Comparison of ENCODE assay signal across 8 cellular contexts in the genomic region with DNA sequence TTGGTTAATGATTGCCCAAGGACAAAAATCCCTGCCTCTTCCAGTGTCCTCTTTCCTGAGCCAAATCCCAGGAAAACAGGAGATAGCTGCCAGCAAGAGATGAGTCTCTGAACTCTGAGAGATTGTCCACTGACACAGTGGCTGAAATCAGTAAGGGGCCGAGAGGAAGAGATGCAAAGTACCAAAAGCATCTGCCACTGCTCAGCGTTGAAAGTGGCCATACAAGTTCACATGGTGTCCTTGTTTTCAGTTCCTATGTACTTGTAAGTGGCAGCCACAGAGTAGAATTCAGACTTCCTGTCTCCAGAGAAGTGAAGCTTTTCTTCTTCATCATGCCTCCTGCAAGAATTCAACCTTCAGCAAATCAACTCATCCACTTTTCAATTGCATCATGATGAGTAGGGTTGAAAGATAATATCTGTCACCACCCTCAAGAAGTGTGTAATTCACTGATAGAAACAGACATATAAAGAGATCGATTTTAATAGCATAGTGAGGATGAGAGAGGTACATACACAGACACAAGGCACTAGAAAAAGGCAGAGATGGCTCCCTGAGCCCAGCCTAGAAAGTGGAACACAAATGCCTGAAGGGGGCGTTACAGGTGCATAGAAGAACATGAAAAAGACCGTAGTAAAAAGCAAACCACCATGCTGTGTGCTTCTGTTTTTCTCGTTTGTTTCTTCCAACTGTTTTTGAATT.
DNase-seq lines count a peak whose midpoint lies in the region; ATAC-seq, FAIRE-seq and TF ChIP-seq lines count a peak whose summit lies in the region.

No MANE protein-coding gene starts in this region.

- TF ChIP-seq POLR2A in GM12891 (IDR thresholded peaks at IDR 0.05; ENCODE audit: low read depth, low read length) = no peak; the same call in none of the 2 replicates

- H3K36me3 ChIP-seq in WERI-Rb-1 = no peaks in the 10 kb centered on the region

- DNase-seq in GM12891 (ENCODE audit: insufficient read length, low spot score) = no peak
- DNase-seq in NCI-H1048 (lab: John Stamatoyannopoulos, UW) = peak; percentile 14
- DNase-seq in WERI-Rb-1 = peak; percentile 63
- DNase-seq in dermis blood vessel endothelial cell = peak; percentile 31
- DNase-seq in renal cortical epithelial cell (ENCODE audit: low read depth) = peak; percentile 70
- no peak for DNase-seq in coronary artery (ENCODE audit: low spot score)

- no peaks in the 10 kb centered on the region for H3K27me3 ChIP-seq in WERI-Rb-1 (ENCODE audit: insufficient read depth, low read depth, severe bottlenecking)

- H3K27ac ChIP-seq in 22Rv1 (no peak overlapping the region), WERI-Rb-1 (no peak overlapping the region), coronary artery (no peak overlapping the region)

- peak; percentile 45 for TF ChIP-seq CTCF in 22Rv1 (IDR thresholded peaks at IDR 0.05)
- TF ChIP-seq CTCF in WERI-Rb-1 (IDR thresholded peaks at IDR 0.05; ENCODE audit: low read depth, low read length) = peak; percentile 81
- TF ChIP-seq CTCF in coronary artery (IDR thresholded peaks at IDR 0.05) = no peak

- H3K4me3 ChIP-seq in WERI-Rb-1 (ENCODE audit: low read depth, low read length) (no peak overlapping the region), coronary artery (no peak overlapping the region)

- H3K9me3 ChIP-seq in WERI-Rb-1 (ENCODE audit: severe bottlenecking) = no peaks in the 10 kb centered on the region

- FAIRE-seq in GM12891 (lab: Jason Lieb, UNC) = peak; percentile 95

- ATAC-seq in HG02610 (IDR thresholded peaks at IDR 0.05; ENCODE audit: unreplicated experiment) = peak; percentile 58

TF ChIP-seq in GM12891, 5 proteins besides CTCF, POLR2A, EP300 and RAD21:
- TF ChIP-seq TAF1 (IDR thresholded peaks at IDR 0.05; ENCODE audit: low read depth, low read length) (no peak), SPI1 (IDR thresholded peaks at IDR 0.05; ENCODE audit: low read depth, low read length) (peak; percentile 84)

Comparison
In these comparisons a context has a peak if more than half of its experiments do, and no peak if none do; other contexts are left out.
1. DNase-seq: peak in NCI-H1048 (single experiment), WERI-Rb-1 (single experiment), dermis blood vessel endothelial cell (single experiment) and renal cortical epithelial cell (single experiment); none in GM12891 (single experiment) and coronary artery (single experiment).